8 cellular contexts compared by ENCODE assay signal in the genomic region with DNA sequence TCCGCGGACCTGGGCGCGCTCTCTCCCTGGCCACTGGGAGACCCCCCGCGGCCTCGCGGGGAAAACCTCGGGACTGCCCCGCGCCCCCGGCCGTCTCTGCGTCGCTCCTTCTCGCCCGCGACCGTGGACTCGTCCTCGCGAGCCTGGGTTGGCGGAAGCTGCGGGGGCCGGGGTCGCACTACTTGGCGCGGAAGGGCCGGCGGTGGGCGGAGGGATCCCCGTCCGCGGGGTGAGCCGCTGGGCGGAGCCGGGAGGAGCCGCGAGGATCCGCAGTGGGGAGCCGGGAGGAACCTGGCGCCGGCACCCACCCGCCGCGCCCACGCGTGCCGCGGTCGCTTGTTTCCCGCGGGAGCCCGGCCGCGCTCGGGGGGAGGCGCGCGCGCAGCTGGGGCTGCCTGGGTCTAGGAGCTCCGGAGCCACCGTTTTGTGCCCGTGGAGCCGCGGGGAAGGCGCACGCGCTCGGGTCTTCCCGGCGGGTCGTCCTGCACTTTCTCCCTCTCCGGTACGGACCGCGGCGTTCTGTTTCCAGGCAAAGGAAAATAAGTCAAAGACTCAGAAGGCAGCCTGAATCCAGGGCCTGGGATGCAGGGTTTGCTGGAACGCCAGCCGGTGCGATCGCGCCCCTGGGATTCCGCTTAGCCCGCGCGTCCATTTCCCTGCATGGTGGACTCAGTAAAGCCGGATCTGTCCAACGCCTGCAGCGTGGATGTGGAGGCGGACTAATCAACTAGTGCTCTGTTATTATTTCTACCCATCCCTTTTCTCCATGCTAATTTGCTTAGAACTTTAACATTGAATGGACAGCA. TPM values are rescaled to one million over a fixed set of nuclear protein-coding genes. Genes with fewer than 3 reads are reported as not detected.
DNase-seq lines count a peak whose midpoint lies in the region; ATAC-seq, FAIRE-seq and TF ChIP-seq lines count a peak whose summit lies in the region.

No MANE protein-coding gene starts in this region.

- peak; percentile 47 for DNase-seq in DMS153 (lab: John Stamatoyannopoulos, UW)
- peak; percentile 55 for DNase-seq in RCC 7860 (ENCODE audit: low spot score)
- DNase-seq in activated gamma-delta T cell treated with anti-CD3 and anti-CD28 coated beads, Interleukin-2, amount 50 U/mL, for 16 hours (ENCODE audit: low read depth) = peak; percentile 40
- DNase-seq in frontal cortex (ENCODE audit: low spot score in 2 of 2) = peak; percentile 81 to 85
- peak in 45 of 49 donors; percentile 16 to 90 (median 74) for DNase-seq in substantia nigra (lab: John Stamatoyannopoulos, UW)

- FAIRE-seq in RCC 7860 (lab: Jason Lieb, UNC) = no peak
- no peak for FAIRE-seq in frontal cortex (lab: Jason Lieb, UNC)

- H3K4me3 ChIP-seq in neutrophil (ENCODE audit: low read depth in 1 of 2, low read length in 1 of 2) = peak overlapping the region; percentile 80 to 81

- no peak for TF ChIP-seq CTCF in neutrophil (IDR thresholded peaks at IDR 0.05)

- peak overlapping the region; percentile 99 for H3K27ac ChIP-seq in neutrophil
- peak overlapping the region; percentile 99 for H3K27ac ChIP-seq in substantia nigra (ENCODE audit: low read depth, low read length, poor library complexity, severe bottlenecking)

- H3K9me3 ChIP-seq in neutrophil = no peaks in the 10 kb centered on the region

- ATAC-seq in GM19438 (IDR thresholded peaks at IDR 0.05; ENCODE audit: low read depth, unreplicated experiment) (peak; percentile 30), HG03571 (IDR thresholded peaks at IDR 0.05; ENCODE audit: unreplicated experiment) (peak; percentile 33)

- no peaks in the 10 kb centered on the region for H3K27me3 ChIP-seq in neutrophil

- H3K36me3 ChIP-seq in neutrophil = no peaks in the 10 kb centered on the region

- peaks cover 19 to 21% of the 10 kb centered on the region in 2 experiments for H3K4me1 ChIP-seq in neutrophil (ENCODE audit: control insufficient read depth in 1 of 2, insufficient read depth in 1 of 2, low read depth in 1 of 2, low read length in 1 of 2)

RNA-seq across cellular contexts. Expression of a gene that starts 28.7 kb away (rescaled TPM):
- total RNA-seq in frontal cortex = 55.0 TPM

Comparison
In these comparisons a context has a peak if more than half of its experiments do, and no peak if none do; other contexts are left out.
1. Peak in every context shown above with its lines: DNase-seq, ATAC-seq, H3K4me3 ChIP-seq and H3K27ac ChIP-seq.